ENCODE assay signal across 12 cellular contexts in genomic region chr6:3357669-3358068, GRCh38.
DNase-seq lines count a peak whose midpoint lies in the region; ATAC-seq and TF ChIP-seq lines count a peak whose summit lies in the region.
"Had no signal": no experiment of that assay in that cellular context is flagged by ENCODE, and none has a peak within 500 bp of the region (broad histone marks: within the 10 kb centered on the region; RNA-seq: fewer than 3 reads in every experiment).

No MANE protein-coding gene starts in this region.

- no peak overlapping the region for H3K4me3 ChIP-seq in colonic mucosa
- no peak overlapping the region for H3K4me3 ChIP-seq in muscle layer of colon (ENCODE audit: low read depth in 1 of 2, low read length in 2 of 2)
- no peak overlapping the region for H3K4me3 ChIP-seq in tibial nerve

- TF ChIP-seq CTCF in colonic mucosa (IDR thresholded peaks at IDR 0.05) (no peak), tibial nerve (IDR thresholded peaks at IDR 0.05) (no peak)

- DNase-seq in DMS53 (lab: John Stamatoyannopoulos, UW), result peak; percentile 49
- DNase-seq in DMS53 treated with DMSO at 0.1 percent for 48 hours (lab: John Stamatoyannopoulos, UW; ENCODE audit: unreplicated experiment), result no peak
- no peak for DNase-seq in colonic mucosa
- DNase-seq in tibial nerve (ENCODE audit: low spot score in 2 of 2), result no peak
- DNase-seq in activated T-cell treated with anti-CD3 and anti-CD28 coated beads for 4 hours, result no peak
- DNase-seq: 8988T; activated gamma-delta T cell treated with Interleukin-2 at 50 U/mL for 16 hours; effector memory CD8-positive, alpha-beta T cell; NCI-H446 had no signal

- no peak for TF ChIP-seq POLR2A in tibial nerve (IDR thresholded peaks at IDR 0.05)

- H3K27ac ChIP-seq in colonic mucosa, result peak overlapping the region; percentile 77
- peak overlapping the region; percentile 27 for H3K27ac ChIP-seq in muscle layer of colon (ENCODE audit: low read depth, low read length)
- H3K27ac ChIP-seq in tibial nerve, result peak overlapping the region in 3 of 4 donors; percentile 79 to 97 (median 89)

- WGBS in tibial nerve, 2 donors, result 54 to 59% methylated on average over 6 of the region's 6 CpGs

- H3K9ac ChIP-seq in colonic mucosa (ENCODE audit: low read depth in 2 of 2, low read length in 2 of 2) (peak overlapping the region in 1 of 2 donors; percentile 56), muscle layer of colon (ENCODE audit: low read length) (no peak overlapping the region)

- intact Hi-C loops in colonic mucosa (cut with DNase I), result no loop called here

- TF ChIP-seq EP300 in tibial nerve (IDR thresholded peaks at IDR 0.05), result no peak

- H3K4me1 ChIP-seq in colonic mucosa (peaks cover 13% of the 10 kb centered on the region), muscle layer of colon (ENCODE audit: insufficient read depth, low read length) (peaks cover 34% of the 10 kb centered on the region), tibial nerve (peaks cover 0 to 52% (median 25%) of the 10 kb centered on the region in 4 donors)

- H3K9me3 ChIP-seq in colonic mucosa (no peaks in the 10 kb centered on the region), muscle layer of colon (ENCODE audit: low read length) (no peaks in the 10 kb centered on the region), tibial nerve (no peaks in the 10 kb centered on the region)

- H3K27me3 ChIP-seq in colonic mucosa (no peaks in the 10 kb centered on the region), muscle layer of colon (ENCODE audit: control insufficient read depth in 1 of 2, insufficient read depth in 2 of 2, low read length in 2 of 2) (no peaks in the 10 kb centered on the region), tibial nerve (no peaks in the 10 kb centered on the region)

- no peak for ATAC-seq in GM21423 (IDR thresholded peaks at IDR 0.05; ENCODE audit: unreplicated experiment)
- ATAC-seq in HG02642 (IDR thresholded peaks at IDR 0.05; ENCODE audit: poor library complexity, unreplicated experiment), result no peak
- ATAC-seq: effector memory CD8-positive, alpha-beta T cell had no signal

- H3K36me3 ChIP-seq in colonic mucosa (no peaks in the 10 kb centered on the region), muscle layer of colon (ENCODE audit: insufficient read depth, low read length) (no peaks in the 10 kb centered on the region), tibial nerve (no peaks in the 10 kb centered on the region)

Comparison
In these comparisons a context has a peak if more than half of its experiments do, and no peak if none do; other contexts are left out.
1. H3K27ac ChIP-seq: peak in every context shown above with its lines; median percentile 89 in tibial nerve; 77 in colonic mucosa; 27 in muscle layer of colon.